In the genomic region with DNA sequence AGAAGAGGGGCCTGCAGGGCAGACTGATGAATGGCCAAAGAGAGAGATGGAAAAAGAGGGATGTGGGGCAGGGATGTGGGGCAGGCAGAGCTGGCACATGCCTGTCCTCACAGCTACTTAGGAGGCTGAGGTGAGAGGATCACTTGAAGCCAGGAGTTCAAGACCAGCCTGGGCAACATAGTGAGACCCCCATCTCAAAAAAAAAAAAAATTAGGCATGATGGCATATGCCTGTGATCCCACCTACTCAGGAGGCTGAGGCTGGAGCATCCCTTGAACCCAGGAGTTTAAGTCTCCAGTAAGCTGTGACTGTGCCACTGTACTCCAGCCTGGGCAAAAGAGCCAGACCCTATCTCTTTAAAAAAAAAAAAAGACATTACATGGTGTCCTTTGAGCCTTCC, we compare ENCODE assay signal across 3 cellular contexts.
"Had no signal": no experiment of that assay in that cellular context is flagged by ENCODE, and none has a peak within 500 bp of the region (broad histone marks: within the 10 kb centered on the region; RNA-seq: fewer than 3 reads in every experiment).

No MANE protein-coding gene starts in this region.

- ATAC-seq: GM12878 had no signal

- DNase-seq: GDM1, GF-D8 had no signal

- H3K4me3 ChIP-seq: GM12878 had no signal
